In genomic region chr9:107536462-107536861, GRCh38 we compare ENCODE assay signal across 28 cellular contexts.
"Had no signal": no experiment of that assay in that cellular context is flagged by ENCODE, and none has a peak within 500 bp of the region (broad histone marks: within the 10 kb centered on the region; RNA-seq: fewer than 3 reads in every experiment).

No MANE protein-coding gene starts in this region.

- H3K4me3 ChIP-seq: coronary artery, dorsolateral prefrontal cortex had no signal

- H3K27me3 ChIP-seq: brain microvascular endothelial cell, dorsolateral prefrontal cortex had no signal

- H3K27ac ChIP-seq: brain microvascular endothelial cell, coronary artery, dorsolateral prefrontal cortex, WERI-Rb-1 had no signal

- H3K36me3 ChIP-seq: brain microvascular endothelial cell, WERI-Rb-1 had no signal

- DNase-seq: activated B cell treated with CpG ODN at 0.5 μM for 24 hours; activated CD4-positive, alpha-beta T cell treated with anti-CD3 and anti-CD28 coated beads for 48 hours; activated CD4-positive, alpha-beta T cell treated with anti-CD3 and anti-CD28 coated beads, Interleukin-2, amount 50 U/mL, for 1 hour; activated CD4-positive, alpha-beta T cell treated with anti-CD3 and anti-CD28 coated beads, Interleukin-2, amount 50 U/mL, for 48 hours; activated CD8-positive, alpha-beta memory T cell treated with anti-CD3 and anti-CD28 coated beads, Interleukin-2, amount 10 ng/mL, durations not matched to agents 7 days and 5 days; activated CD8-positive, alpha-beta memory T cell treated with anti-CD3 and anti-CD28 coated beads, Interleukin-2, amount 50 U/mL, for 4 hours; activated CD8-positive, alpha-beta T cell treated with anti-CD3 and anti-CD28 coated beads, Interleukin-2, amount 10 ng/mL, durations not matched to agents 7 days and 5 days; activated effector memory CD4-positive, alpha-beta T cell treated with Interleukin-2 at 50 U/mL for 16 hours; activated gamma-delta T cell treated with Interleukin-2 at 50 U/mL for 16 hours; activated naive CD4-positive, alpha-beta T cell treated with anti-CD3 and anti-CD28 coated beads, Interleukin-2, amount 50 U/mL, for 16 hours; activated naive CD4-positive, alpha-beta T cell treated with Interleukin-2 at 50 U/mL for 16 hours; activated T-cell treated with anti-CD3 and anti-CD28 coated beads, Interleukin-2, amount 50 U/mL, for 1 hour; amniotic stem cell; anterior cingulate cortex; brain microvascular endothelial cell; dorsolateral prefrontal cortex; effector memory CD4-positive, alpha-beta T cell; endodermal cell; foreskin fibroblast; head of caudate nucleus; T-helper 1 cell; T-helper 17 cell; T1000; WERI-Rb-1 had no signal

- ATAC-seq: activated CD4-positive, CD25-positive, alpha-beta regulatory T cell treated with anti-CD3 and anti-CD28 coated beads, Interleukin-2, amount 50 U/mL, for 24 hours; activated CD8-positive, alpha-beta memory T cell treated with anti-CD3 and anti-CD28 coated beads, Interleukin-2, amount 10 ng/mL, durations not matched to agents 7 days and 5 days; activated CD8-positive, alpha-beta T cell treated with anti-CD3 and anti-CD28 coated beads, Interleukin-2, amount 10 ng/mL, durations not matched to agents 7 days and 5 days; activated T-helper 17 cell treated with anti-CD3 and anti-CD28 coated beads, Interleukin-2, amount 50 U/mL, for 72 hours; esophagus mucosa; T-helper 17 cell had no signal
